1 cellular context compared by ENCODE assay signal in the genomic region with DNA sequence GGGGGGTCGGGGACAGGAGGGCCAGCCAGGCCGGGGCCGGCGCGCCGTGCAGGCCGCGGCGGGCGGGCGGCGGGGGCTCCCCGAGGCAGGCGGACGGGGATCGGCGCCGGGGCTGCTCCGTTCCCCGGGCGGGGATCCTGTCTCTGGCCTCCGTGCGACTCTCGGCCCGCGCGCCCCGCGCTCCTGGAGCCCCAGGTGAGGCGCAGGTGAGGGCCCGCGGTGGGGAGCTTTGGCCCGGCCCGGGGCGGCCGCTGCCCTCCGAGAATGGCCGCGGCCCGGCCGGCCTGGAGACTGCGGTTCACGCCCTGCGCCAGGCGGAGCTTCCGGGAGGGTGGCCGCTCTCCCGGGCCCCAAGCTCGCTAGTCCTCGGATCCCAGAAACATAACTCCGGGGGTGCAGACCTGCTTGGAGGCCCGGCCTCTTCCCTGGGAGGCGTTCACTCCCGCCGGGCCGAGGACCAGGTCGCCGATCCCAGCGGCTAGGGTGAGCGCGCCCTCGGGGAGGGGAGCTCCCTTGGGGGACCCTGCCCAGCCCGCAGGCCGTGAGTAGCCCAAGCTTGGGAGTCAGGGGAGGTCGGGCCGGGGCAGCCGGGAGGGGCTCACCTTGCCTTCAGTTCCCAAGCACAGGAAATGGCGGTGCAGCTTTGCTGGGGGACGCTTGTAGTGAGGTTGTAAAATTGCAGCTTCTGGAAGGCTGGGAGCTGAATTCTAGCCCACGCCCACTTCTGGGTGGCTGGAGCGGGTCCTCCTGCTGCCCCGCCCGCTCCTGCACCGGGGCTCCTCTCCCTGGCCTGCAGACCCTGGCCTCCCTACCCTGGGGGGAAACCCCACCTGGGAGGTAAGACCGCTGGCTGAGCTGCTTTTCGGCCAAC.
A peak's percentile ranks its signal among the peaks of the same experiment; 100 is the strongest.
TF ChIP-seq lines count a peak whose summit lies in the region.

No MANE protein-coding gene starts in this region.

TF ChIP-seq in HepG2, 621 proteins besides CTCF, POLR2A, EP300 and RAD21 (continued from another document and continues in another):
- TF ChIP-seq, protein P1, sequence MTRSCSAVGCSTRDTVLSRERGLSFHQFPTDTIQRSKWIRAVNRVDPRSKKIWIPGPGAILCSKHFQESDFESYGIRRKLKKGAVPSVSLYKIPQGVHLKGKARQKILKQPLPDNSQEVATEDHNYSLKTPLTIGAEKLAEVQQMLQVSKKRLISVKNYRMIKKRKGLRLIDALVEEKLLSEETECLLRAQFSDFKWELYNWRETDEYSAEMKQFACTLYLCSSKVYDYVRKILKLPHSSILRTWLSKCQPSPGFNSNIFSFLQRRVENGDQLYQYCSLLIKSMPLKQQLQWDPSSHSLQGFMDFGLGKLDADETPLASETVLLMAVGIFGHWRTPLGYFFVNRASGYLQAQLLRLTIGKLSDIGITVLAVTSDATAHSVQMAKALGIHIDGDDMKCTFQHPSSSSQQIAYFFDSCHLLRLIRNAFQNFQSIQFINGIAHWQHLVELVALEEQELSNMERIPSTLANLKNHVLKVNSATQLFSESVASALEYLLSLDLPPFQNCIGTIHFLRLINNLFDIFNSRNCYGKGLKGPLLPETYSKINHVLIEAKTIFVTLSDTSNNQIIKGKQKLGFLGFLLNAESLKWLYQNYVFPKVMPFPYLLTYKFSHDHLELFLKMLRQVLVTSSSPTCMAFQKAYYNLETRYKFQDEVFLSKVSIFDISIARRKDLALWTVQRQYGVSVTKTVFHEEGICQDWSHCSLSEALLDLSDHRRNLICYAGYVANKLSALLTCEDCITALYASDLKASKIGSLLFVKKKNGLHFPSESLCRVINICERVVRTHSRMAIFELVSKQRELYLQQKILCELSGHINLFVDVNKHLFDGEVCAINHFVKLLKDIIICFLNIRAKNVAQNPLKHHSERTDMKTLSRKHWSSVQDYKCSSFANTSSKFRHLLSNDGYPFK (CRISPR knock-in tag; IDR thresholded peaks at IDR 0.05; ENCODE audit: borderline replicate concordance), result peak; percentile 42; the same call in 1 of the 2 replicates
- TF ChIP-seq ZNF282 (IDR thresholded peaks at IDR 0.05; ENCODE audit: partially characterized antibody), result no peak
- TF ChIP-seq ZNF792 (CRISPR knock-in tag; IDR thresholded peaks at IDR 0.05), result no peak; the same call in 1 of the 2 replicates
- TF ChIP-seq HMGA1 (CRISPR knock-in tag; conservative IDR thresholded peaks at IDR 0.05), result no peak
- no peak for TF ChIP-seq ZNF83 (CRISPR knock-in tag; IDR thresholded peaks at IDR 0.05; ENCODE audit: borderline replicate concordance)
- no peak for TF ChIP-seq ZFP82 (CRISPR knock-in tag; IDR thresholded peaks at IDR 0.05; ENCODE audit: borderline replicate concordance)
- no peak for TF ChIP-seq HOXA3 (CRISPR knock-in tag; IDR thresholded peaks at IDR 0.05)
- no peak for TF ChIP-seq ZKSCAN8 (CRISPR knock-in tag; IDR thresholded peaks at IDR 0.05; ENCODE audit: borderline replicate concordance)
- TF ChIP-seq ZNF557 (CRISPR knock-in tag; IDR thresholded peaks at IDR 0.05), result no peak
- TF ChIP-seq ZNF747 (CRISPR knock-in tag; IDR thresholded peaks at IDR 0.05; ENCODE audit: borderline replicate concordance), result no peak
- no peak for TF ChIP-seq KMT2B (CRISPR knock-in tag; IDR thresholded peaks at IDR 0.05)
- TF ChIP-seq HNF4G (IDR thresholded peaks at IDR 0.05; ENCODE audit: borderline replicate concordance, low read depth, low read length), result no peak
- TF ChIP-seq HNF4G (CRISPR knock-in tag; IDR thresholded peaks at IDR 0.05; ENCODE audit: borderline replicate concordance, low read depth), result no peak
- TF ChIP-seq ATF7 (IDR thresholded peaks at IDR 0.05), result no peak
- TF ChIP-seq ATF7 (CRISPR knock-in tag; IDR thresholded peaks at IDR 0.05), result no peak
- TF ChIP-seq ATM (IDR thresholded peaks at IDR 0.05; ENCODE audit: borderline replicate concordance), result no peak
- TF ChIP-seq ZFAT (CRISPR knock-in tag; conservative IDR thresholded peaks at IDR 0.05), result no peak
- no peak for TF ChIP-seq RXRA (CRISPR knock-in tag; IDR thresholded peaks at IDR 0.05)
- TF ChIP-seq ZSCAN21 (CRISPR knock-in tag; IDR thresholded peaks at IDR 0.05; ENCODE audit: borderline replicate concordance), result no peak
- TF ChIP-seq, protein P2, sequence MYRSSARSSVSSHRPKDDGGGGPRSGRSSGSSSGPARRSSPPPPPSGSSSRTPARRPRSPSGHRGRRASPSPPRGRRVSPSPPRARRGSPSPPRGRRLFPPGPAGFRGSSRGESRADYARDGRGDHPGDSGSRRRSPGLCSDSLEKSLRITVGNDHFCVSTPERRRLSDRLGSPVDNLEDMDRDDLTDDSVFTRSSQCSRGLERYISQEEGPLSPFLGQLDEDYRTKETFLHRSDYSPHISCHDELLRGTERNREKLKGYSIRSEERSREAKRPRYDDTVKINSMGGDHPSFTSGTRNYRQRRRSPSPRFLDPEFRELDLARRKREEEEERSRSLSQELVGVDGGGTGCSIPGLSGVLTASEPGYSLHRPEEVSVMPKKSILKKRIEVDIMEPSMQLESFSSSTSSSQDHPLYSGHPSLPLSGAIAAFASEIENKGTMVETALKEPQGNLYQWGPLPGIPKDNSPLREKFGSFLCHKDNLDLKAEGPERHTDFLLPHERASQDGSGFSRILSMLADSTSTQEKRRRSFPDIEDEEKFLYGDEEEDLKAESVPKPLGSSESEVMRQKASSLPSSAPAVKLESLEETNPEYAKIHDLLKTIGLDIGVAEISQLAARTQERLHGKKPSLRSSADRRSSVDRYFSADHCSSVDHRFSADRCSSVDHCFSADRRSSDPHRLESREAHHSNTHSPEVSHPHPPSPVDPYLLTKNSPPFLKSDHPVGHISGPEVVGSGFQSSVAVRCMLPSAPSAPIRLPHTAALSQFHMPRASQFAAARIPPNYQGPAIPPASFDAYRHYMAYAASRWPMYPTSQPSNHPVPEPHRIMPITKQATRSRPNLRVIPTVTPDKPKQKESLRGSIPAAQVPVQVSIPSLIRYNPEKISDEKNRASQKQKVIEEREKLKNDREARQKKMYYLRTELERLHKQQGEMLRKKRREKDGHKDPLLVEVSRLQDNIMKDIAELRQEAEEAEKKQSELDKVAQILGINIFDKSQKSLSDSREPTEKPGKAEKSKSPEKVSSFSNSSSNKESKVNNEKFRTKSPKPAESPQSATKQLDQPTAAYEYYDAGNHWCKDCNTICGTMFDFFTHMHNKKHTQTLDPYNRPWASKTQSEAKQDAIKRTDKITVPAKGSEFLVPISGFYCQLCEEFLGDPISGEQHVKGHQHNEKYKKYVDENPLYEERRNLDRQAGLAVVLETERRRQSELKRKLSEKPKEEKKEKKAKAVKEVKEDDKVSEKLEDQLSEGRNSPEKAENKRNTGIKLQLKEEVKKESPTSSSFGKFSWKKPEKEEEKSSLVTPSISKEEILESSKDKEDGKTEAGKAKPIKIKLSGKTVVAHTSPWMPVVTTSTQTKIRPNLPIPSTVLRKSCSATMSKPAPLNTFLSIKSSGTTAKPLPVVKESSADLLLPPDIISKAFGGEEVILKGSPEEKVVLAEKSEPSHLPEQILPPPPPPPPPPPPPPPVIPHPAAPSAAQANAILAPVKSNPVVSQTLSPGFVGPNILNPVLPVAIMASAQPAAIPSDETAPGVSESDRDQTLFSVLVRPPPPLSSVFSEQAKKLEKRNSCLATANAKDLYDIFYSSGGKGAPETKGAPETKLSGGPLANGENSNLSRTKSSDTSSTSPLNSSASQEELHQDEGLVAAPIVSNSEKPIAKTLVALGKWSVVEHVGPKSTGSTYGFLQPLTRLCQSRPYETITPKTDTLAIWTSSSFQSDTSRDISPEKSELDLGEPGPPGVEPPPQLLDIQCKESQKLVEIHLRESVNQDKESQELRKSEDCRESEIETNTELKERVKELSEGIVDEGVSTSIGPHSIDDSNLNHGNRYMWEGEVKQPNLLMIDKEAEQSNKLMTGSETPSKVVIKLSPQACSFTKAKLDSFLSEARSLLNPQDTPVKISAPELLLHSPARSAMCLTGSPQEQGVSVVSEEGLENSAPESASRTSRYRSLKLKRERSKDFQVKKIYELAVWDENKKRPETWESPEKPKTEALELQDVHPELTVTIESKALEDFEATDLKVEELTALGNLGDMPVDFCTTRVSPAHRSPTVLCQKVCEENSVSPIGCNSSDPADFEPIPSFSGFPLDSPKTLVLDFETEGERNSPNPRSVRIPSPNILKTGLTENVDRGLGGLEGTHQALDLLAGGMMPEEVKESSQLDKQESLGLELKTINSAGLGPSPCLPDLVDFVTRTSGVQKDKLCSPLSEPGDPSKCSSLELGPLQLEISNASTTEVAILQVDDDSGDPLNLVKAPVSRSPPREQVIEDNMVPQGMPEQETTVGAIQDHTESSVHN (CRISPR knock-in tag; IDR thresholded peaks at IDR 0.05), result no peak
- no peak for TF ChIP-seq NR2F2 (IDR thresholded peaks at IDR 0.05; ENCODE audit: borderline replicate concordance, low read depth)
- peak; percentile 69 for TF ChIP-seq RBFOX2 (IDR thresholded peaks at IDR 0.05; ENCODE audit: low read depth, low read length)
- no peak for TF ChIP-seq CEBPG (CRISPR knock-in tag; IDR thresholded peaks at IDR 0.05)
- TF ChIP-seq CHCHD3 (CRISPR knock-in tag; IDR thresholded peaks at IDR 0.05), result no peak
- TF ChIP-seq NCOR1 (IDR thresholded peaks at IDR 0.05; ENCODE audit: borderline replicate concordance, low read length), result no peak
- no peak for TF ChIP-seq SNAPC2 (CRISPR knock-in tag; IDR thresholded peaks at IDR 0.05)
- TF ChIP-seq, protein P3, sequence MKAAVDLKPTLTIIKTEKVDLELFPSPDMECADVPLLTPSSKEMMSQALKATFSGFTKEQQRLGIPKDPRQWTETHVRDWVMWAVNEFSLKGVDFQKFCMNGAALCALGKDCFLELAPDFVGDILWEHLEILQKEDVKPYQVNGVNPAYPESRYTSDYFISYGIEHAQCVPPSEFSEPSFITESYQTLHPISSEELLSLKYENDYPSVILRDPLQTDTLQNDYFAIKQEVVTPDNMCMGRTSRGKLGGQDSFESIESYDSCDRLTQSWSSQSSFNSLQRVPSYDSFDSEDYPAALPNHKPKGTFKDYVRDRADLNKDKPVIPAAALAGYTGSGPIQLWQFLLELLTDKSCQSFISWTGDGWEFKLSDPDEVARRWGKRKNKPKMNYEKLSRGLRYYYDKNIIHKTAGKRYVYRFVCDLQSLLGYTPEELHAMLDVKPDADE (CRISPR knock-in tag; IDR thresholded peaks at IDR 0.05), result no peak
- TF ChIP-seq ZNF441 (CRISPR knock-in tag; IDR thresholded peaks at IDR 0.05; ENCODE audit: borderline replicate concordance), result no peak; the same call in 1 of the 2 replicates
- TF ChIP-seq NFIC (IDR thresholded peaks at IDR 0.05; ENCODE audit: low read length), result no peak
- TF ChIP-seq FOSL2 (CRISPR knock-in tag; IDR thresholded peaks at IDR 0.05), result no peak
- no peak for TF ChIP-seq STAT5B (CRISPR knock-in tag; IDR thresholded peaks at IDR 0.05)
- TF ChIP-seq, protein P4, sequence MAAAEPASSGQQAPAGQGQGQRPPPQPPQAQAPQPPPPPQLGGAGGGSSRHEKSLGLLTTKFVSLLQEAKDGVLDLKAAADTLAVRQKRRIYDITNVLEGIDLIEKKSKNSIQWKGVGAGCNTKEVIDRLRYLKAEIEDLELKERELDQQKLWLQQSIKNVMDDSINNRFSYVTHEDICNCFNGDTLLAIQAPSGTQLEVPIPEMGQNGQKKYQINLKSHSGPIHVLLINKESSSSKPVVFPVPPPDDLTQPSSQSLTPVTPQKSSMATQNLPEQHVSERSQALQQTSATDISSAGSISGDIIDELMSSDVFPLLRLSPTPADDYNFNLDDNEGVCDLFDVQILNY (CRISPR knock-in tag; conservative IDR thresholded peaks at IDR 0.05), result no peak
- TF ChIP-seq, protein P5, sequence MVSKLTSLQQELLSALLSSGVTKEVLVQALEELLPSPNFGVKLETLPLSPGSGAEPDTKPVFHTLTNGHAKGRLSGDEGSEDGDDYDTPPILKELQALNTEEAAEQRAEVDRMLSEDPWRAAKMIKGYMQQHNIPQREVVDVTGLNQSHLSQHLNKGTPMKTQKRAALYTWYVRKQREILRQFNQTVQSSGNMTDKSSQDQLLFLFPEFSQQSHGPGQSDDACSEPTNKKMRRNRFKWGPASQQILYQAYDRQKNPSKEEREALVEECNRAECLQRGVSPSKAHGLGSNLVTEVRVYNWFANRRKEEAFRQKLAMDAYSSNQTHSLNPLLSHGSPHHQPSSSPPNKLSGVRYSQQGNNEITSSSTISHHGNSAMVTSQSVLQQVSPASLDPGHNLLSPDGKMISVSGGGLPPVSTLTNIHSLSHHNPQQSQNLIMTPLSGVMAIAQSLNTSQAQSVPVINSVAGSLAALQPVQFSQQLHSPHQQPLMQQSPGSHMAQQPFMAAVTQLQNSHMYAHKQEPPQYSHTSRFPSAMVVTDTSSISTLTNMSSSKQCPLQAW (CRISPR knock-in tag; IDR thresholded peaks at IDR 0.05), result peak; percentile 28; the same call in 1 of the 2 replicates
- TF ChIP-seq ZNF510 (CRISPR knock-in tag; IDR thresholded peaks at IDR 0.05; ENCODE audit: low read depth), result no peak
- no peak for TF ChIP-seq PLRG1 (conservative IDR thresholded peaks at IDR 0.05)
- no peak for TF ChIP-seq BORCS8-MEF2B (CRISPR knock-in tag; IDR thresholded peaks at IDR 0.05)
- TF ChIP-seq POGZ (CRISPR knock-in tag; IDR thresholded peaks at IDR 0.05), result 0 out of 2 replicates have a peak, but pooled peaks have one; percentile 28
- TF ChIP-seq, protein P6, sequence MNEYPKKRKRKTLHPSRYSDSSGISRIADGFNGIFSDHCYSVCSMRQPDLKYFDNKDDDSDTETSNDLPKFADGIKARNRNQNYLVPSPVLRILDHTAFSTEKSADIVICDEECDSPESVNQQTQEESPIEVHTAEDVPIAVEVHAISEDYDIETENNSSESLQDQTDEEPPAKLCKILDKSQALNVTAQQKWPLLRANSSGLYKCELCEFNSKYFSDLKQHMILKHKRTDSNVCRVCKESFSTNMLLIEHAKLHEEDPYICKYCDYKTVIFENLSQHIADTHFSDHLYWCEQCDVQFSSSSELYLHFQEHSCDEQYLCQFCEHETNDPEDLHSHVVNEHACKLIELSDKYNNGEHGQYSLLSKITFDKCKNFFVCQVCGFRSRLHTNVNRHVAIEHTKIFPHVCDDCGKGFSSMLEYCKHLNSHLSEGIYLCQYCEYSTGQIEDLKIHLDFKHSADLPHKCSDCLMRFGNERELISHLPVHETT (CRISPR knock-in tag; conservative IDR thresholded peaks at IDR 0.05), result peak; percentile 17; the same call in 1 of the 2 replicates
- TF ChIP-seq ZBTB1 (CRISPR knock-in tag; IDR thresholded peaks at IDR 0.05; ENCODE audit: borderline replicate concordance), result no peak
- TF ChIP-seq NR2F1 (CRISPR knock-in tag; IDR thresholded peaks at IDR 0.05), result no peak
- TF ChIP-seq SAFB2 (CRISPR knock-in tag; IDR thresholded peaks at IDR 0.05; ENCODE audit: borderline replicate concordance, low read depth), result no peak
- no peak for TF ChIP-seq BRCA1 (CRISPR knock-in tag; IDR thresholded peaks at IDR 0.05)
- TF ChIP-seq, protein P7, sequence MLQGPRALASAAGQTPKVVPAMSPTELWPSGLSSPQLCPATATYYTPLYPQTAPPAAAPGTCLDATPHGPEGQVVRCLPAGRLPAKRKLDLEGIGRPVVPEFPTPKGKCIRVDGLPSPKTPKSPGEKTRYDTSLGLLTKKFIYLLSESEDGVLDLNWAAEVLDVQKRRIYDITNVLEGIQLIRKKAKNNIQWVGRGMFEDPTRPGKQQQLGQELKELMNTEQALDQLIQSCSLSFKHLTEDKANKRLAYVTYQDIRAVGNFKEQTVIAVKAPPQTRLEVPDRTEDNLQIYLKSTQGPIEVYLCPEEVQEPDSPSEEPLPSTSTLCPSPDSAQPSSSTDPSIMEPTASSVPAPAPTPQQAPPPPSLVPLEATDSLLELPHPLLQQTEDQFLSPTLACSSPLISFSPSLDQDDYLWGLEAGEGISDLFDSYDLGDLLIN (CRISPR knock-in tag; IDR thresholded peaks at IDR 0.05; ENCODE audit: borderline replicate concordance), result no peak
- TF ChIP-seq ZNF572 (CRISPR knock-in tag; IDR thresholded peaks at IDR 0.05), result no peak
- no peak for TF ChIP-seq FOXK1 (CRISPR knock-in tag; IDR thresholded peaks at IDR 0.05; ENCODE audit: borderline replicate concordance, low read depth)
- TF ChIP-seq ZBTB7A (CRISPR knock-in tag; IDR thresholded peaks at IDR 0.05), result no peak
- no peak for TF ChIP-seq ZFP1 (CRISPR knock-in tag; IDR thresholded peaks at IDR 0.05)
- TF ChIP-seq ZFP62 (CRISPR knock-in tag; IDR thresholded peaks at IDR 0.05), result no peak
- no peak for TF ChIP-seq EEA1 (CRISPR knock-in tag; IDR thresholded peaks at IDR 0.05; ENCODE audit: borderline replicate concordance)
